8 cellular contexts compared by ENCODE assay signal in genomic region chr10:1050145-1050544, GRCh38. TPM values are rescaled to one million over a fixed set of nuclear protein-coding genes. Genes with fewer than 3 reads are reported as not detected.
DNase-seq lines count a peak whose midpoint lies in the region; ATAC-seq and TF ChIP-seq lines count a peak whose summit lies in the region.

No MANE protein-coding gene starts in this region.

- H3K9me3 ChIP-seq in heart right ventricle (no peaks in the 10 kb centered on the region), iPS-15b (ENCODE audit: control insufficient read depth, insufficient read depth, low read length) (no peaks in the 10 kb centered on the region)

- TF ChIP-seq CTCF in heart right ventricle (IDR thresholded peaks at IDR 0.05) = no peak

- H3K4me3 Mint-ChIP-seq in activated naive CD4-positive, alpha-beta T cell treated with anti-CD3 and anti-CD28 coated beads for 36 hours = peak overlapping the region; percentile 94

- H3K27ac ChIP-seq in heart right ventricle (peak overlapping the region in 9 of 10 donors; percentile 94 to 100 (median 98)), temporal lobe (ENCODE audit: low read depth, low read length) (peak overlapping the region; percentile 100)

- H3K9ac ChIP-seq in iPS-15b (ENCODE audit: low read depth, low read length) = no peak overlapping the region

- H3K4me1 Mint-ChIP-seq in activated naive CD4-positive, alpha-beta T cell treated with anti-CD3 and anti-CD28 coated beads for 36 hours (ENCODE audit: low read depth) = peaks cover 66% of the 10 kb centered on the region

- WGBS in heart right ventricle, 2 donors = 18 to 36% methylated on average over 5 of the region's 5 CpGs

- DNase-seq in heart right ventricle = no peak
- no peak for DNase-seq in left cardiac atrium
- DNase-seq in activated naive CD4-positive, alpha-beta T cell treated with anti-CD3 and anti-CD28 coated beads for 36 hours = no peak
- no peak for DNase-seq in D341Med (ENCODE audit: low spot score)
- no peak for DNase-seq in C1 segment of cervical spinal cord (lab: John Stamatoyannopoulos, UW)

- no peaks in the 10 kb centered on the region for H3K27me3 ChIP-seq in heart right ventricle
- no peaks in the 10 kb centered on the region for H3K27me3 ChIP-seq in iPS-15b (ENCODE audit: control insufficient read depth, insufficient read depth, low read length)

- H3K27ac Mint-ChIP-seq in activated naive CD4-positive, alpha-beta T cell treated with anti-CD3 and anti-CD28 coated beads for 36 hours = peak overlapping the region; percentile 97

- peaks cover 40% of the 10 kb centered on the region for H3K36me3 Mint-ChIP-seq in activated naive CD4-positive, alpha-beta T cell treated with anti-CD3 and anti-CD28 coated beads for 36 hours (ENCODE audit: low read depth)

- H3K4me3 ChIP-seq in heart right ventricle (peak overlapping the region; percentile 59 to 93 (median 83)), iPS-15b (ENCODE audit: low read depth, low read length) (peak overlapping the region; percentile 98)

- no peaks in the 10 kb centered on the region for H3K27me3 Mint-ChIP-seq in activated naive CD4-positive, alpha-beta T cell treated with anti-CD3 and anti-CD28 coated beads for 36 hours (ENCODE audit: low read depth)

- H3K36me3 ChIP-seq in heart right ventricle (peaks cover 0 to 46% (median 5%) of the 10 kb centered on the region in 9 donors), iPS-15b (ENCODE audit: control insufficient read depth, insufficient read depth, low read length) (peaks cover 5% of the 10 kb centered on the region)

- H3K4me1 ChIP-seq in heart right ventricle (peaks cover 3 to 72% (median 52%) of the 10 kb centered on the region in 9 donors), iPS-15b (ENCODE audit: control insufficient read depth, insufficient read depth, low read length) (peaks cover 7% of the 10 kb centered on the region)

- intact Hi-C loops in heart right ventricle (cut with DNase I) = loop anchor here in 2 of 10 donors (5.0 to 10.0 kb wide), 2 partner anchors 63 to 115 kb away; partner anchors contain the start of genes GTPBP4 (in 1 of the 2) and LARP4B (in 1 of the 2)
- intact Hi-C loops in left cardiac atrium (cut with DNase I) = no loop called here
- intact Hi-C loops in activated naive CD4-positive, alpha-beta T cell treated with anti-CD3 and anti-CD28 coated beads for 36 hours (cut with micrococcal nuclease) = no loop called here

- CTCF ChIA-PET in activated naive CD4-positive, alpha-beta T cell treated with anti-CD3 and anti-CD28 coated beads for 36 hours (lab: Charles Lee) = interaction anchor here (0.6 to 1.4 kb wide), 2 partner anchors 23 to 623 kb away, joined by 3 read pairs; no protein-coding TSS in a partner anchor

- no peaks in the 10 kb centered on the region for H3K9me3 Mint-ChIP-seq in activated naive CD4-positive, alpha-beta T cell treated with anti-CD3 and anti-CD28 coated beads for 36 hours

- ATAC-seq in heart right ventricle = no peak
- no peak for ATAC-seq in left cardiac atrium
- ATAC-seq in GM21825 (IDR thresholded peaks at IDR 0.05; ENCODE audit: unreplicated experiment) = no peak

RNA-seq across cellular contexts. Expression of gene IDI1, which starts 1.2 kb away (rescaled TPM):
- total RNA-seq in heart right ventricle = 10 to 100 TPM; 14.4 to 21.9 (median 18.9) TPM
- polyA plus RNA-seq in heart right ventricle = 10 to 100 TPM in 1 of 2 donors, 1 to 10 TPM in 1; 8.9 to 26.0 TPM
- 10 to 100 TPM; 18.4 to 29.8 TPM for total RNA-seq in left cardiac atrium
- 10 to 100 TPM; 68.2 to 68.5 TPM for total RNA-seq in activated naive CD4-positive, alpha-beta T cell treated with anti-CD3 and anti-CD28 coated beads for 36 hours
- 118 TPM for total RNA-seq in temporal lobe

RNA-seq across cellular contexts. Expression of gene WDR37, which starts 6.0 kb away (rescaled TPM):
- total RNA-seq in heart right ventricle (10 to 100 TPM; 25.0 to 36.5 (median 32.6) TPM), left cardiac atrium (10 to 100 TPM; 23.2 to 33.9 TPM), temporal lobe (28.3 TPM)
- 10 to 100 TPM in 1 of 2 donors, 1 to 10 TPM in 1; 6.8 to 15.0 TPM for polyA plus RNA-seq in heart right ventricle
- 10 to 100 TPM; 14.0 to 16.0 TPM for total RNA-seq in activated naive CD4-positive, alpha-beta T cell treated with anti-CD3 and anti-CD28 coated beads for 36 hours

RNA-seq across cellular contexts. Expression of gene IDI2, which starts 24.5 kb away (rescaled TPM):
- total RNA-seq in heart right ventricle (1 to 10 TPM in 1 of 10 donors, under 1 TPM in 5, not detected in 4; 0.35 to 1.2 (median 0.49) TPM), left cardiac atrium (not detected), temporal lobe (not detected)
- polyA plus RNA-seq in heart right ventricle = under 1 TPM; 0.07 to 0.22 TPM
- total RNA-seq in activated naive CD4-positive, alpha-beta T cell treated with anti-CD3 and anti-CD28 coated beads for 36 hours = not detected
